ENCODE assay signal across 25 cellular contexts in the genomic region with DNA sequence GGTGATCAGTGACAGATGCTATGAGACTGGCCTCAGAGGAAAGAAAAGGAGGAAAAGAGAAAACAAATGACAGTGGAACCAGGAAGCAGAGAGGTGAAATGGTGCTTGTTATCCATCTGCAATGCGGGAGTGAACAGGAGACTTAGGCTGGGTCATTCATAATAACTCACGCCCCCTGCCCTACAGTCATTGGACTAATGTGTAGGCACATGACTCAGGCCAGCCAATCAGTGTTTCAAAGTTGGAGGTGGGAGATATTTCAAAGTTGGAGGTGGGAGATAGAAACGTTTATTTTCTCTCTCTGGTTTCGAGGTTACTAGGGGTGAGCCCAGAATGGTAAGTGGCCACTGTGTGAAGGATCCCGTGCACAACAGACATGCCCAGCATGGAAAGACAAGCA. TPM values are rescaled to one million over a fixed set of nuclear protein-coding genes. Genes with fewer than 3 reads are reported as not detected.
"Had no signal": no experiment of that assay in that cellular context is flagged by ENCODE, and none has a peak within 500 bp of the region (broad histone marks: within the 10 kb centered on the region; RNA-seq: fewer than 3 reads in every experiment).

No MANE protein-coding gene starts in this region.

- H3K4me2 ChIP-seq: hepatocyte had no signal

- H3K36me3 ChIP-seq: cardiac muscle cell, tibial nerve had no signal

- H3K4me3 ChIP-seq: body of pancreas, cardiac muscle cell, hepatocyte, tibial nerve had no signal

- H3K4me1 ChIP-seq: body of pancreas, foreskin keratinocyte had no signal

- FAIRE-seq: urothelium cell line had no signal

- H3K27me3 ChIP-seq: body of pancreas, cardiac muscle cell, foreskin keratinocyte, hepatocyte, tibial nerve had no signal

- H3K9me3 ChIP-seq: body of pancreas, tibial nerve had no signal

- H2AFZ ChIP-seq: hepatocyte, parathyroid adenoma had no signal

- DNase-seq: activated CD4-positive, alpha-beta T cell treated with anti-CD3 and anti-CD28 coated beads for 4 hours; activated CD4-positive, alpha-beta T cell treated with anti-CD3 and anti-CD28 coated beads, Interleukin-2, amount 50 U/mL, for 48 hours; activated CD4-positive, CD25-positive, alpha-beta regulatory T cell; activated effector memory CD4-positive, alpha-beta T cell treated with Interleukin-2 at 50 U/mL for 16 hours; activated naive CD4-positive, alpha-beta T cell treated with anti-CD3 and anti-CD28 coated beads for 36 hours; activated T-cell treated with anti-CD3 and anti-CD28 coated beads, Interleukin-2, amount 50 U/mL, for 72 hours; anterior cingulate cortex; body of pancreas; effector CD8-positive, alpha-beta T cell; foreskin keratinocyte; left ventricle myocardium superior; mammary epithelial cell; right cardiac atrium; stimulated activated CD4-positive, alpha-beta T cell treated with anti-CD3 and anti-CD28 coated beads, Interleukin-12 subunit alpha, Interleukin-12 subunit beta, amount 100 ng/mL, for 4 hours; stimulated activated CD4-positive, alpha-beta T cell treated with anti-CD3 and anti-CD28 coated beads, Interleukin-4, amount 100 ng/mL, for 4 hours; T-helper 17 cell had no signal

- ATAC-seq: activated T-cell treated with anti-CD3 and anti-CD28 coated beads, Interleukin-2, amount 50 U/mL, for 72 hours; body of pancreas; foreskin keratinocyte; left ventricle myocardium superior; natural killer cell treated with Interleukin-12 subunit alpha and Interleukin-12 subunit beta and Interleukin-15 and Interleukin-18, amount 100 ng/mL, for 72 hours; right cardiac atrium; T-helper 17 cell had no signal

- H3K9ac ChIP-seq: parathyroid adenoma had no signal

- H3K27ac ChIP-seq: body of pancreas, cardiac muscle cell, foreskin keratinocyte, hepatocyte, parathyroid adenoma, tibial nerve had no signal

- H3K79me2 ChIP-seq: hepatocyte, parathyroid adenoma had no signal

RNA-seq across cellular contexts. Expression of a gene that starts 30.3 kb away (rescaled TPM):
- total RNA-seq: activated CD8-positive, alpha-beta memory T cell treated with anti-CD3 and anti-CD28 coated beads for 36 hours; activated naive CD4-positive, alpha-beta T cell treated with anti-CD3 and anti-CD28 coated beads for 36 hours; activated T-cell treated with anti-CD3 and anti-CD28 coated beads, Interleukin-2, amount 50 U/mL, for 72 hours; body of pancreas; cardiac muscle cell; foreskin keratinocyte; hepatocyte; left ventricle myocardium superior; mammary epithelial cell; natural killer cell treated with Interleukin-12 subunit alpha and Interleukin-12 subunit beta and Interleukin-15 and Interleukin-18, amount 100 ng/mL, for 72 hours; pulmonary artery endothelial cell; right cardiac atrium; T-helper 17 cell; tibial nerve had no signal
- polyA plus RNA-seq: cardiac muscle cell, esophagus, foreskin keratinocyte, hepatocyte, mammary epithelial cell, right cardiac atrium had no signal

RNA-seq across cellular contexts. Expression of a gene that starts 33.3 kb away (rescaled TPM):
- total RNA-seq: activated CD8-positive, alpha-beta memory T cell treated with anti-CD3 and anti-CD28 coated beads for 36 hours; activated naive CD4-positive, alpha-beta T cell treated with anti-CD3 and anti-CD28 coated beads for 36 hours; activated T-cell treated with anti-CD3 and anti-CD28 coated beads, Interleukin-2, amount 50 U/mL, for 72 hours; body of pancreas; foreskin keratinocyte; hepatocyte; mammary epithelial cell; natural killer cell treated with Interleukin-12 subunit alpha and Interleukin-12 subunit beta and Interleukin-15 and Interleukin-18, amount 100 ng/mL, for 72 hours; pulmonary artery endothelial cell; T-helper 17 cell; tibial nerve had no signal
- polyA plus RNA-seq: foreskin keratinocyte, hepatocyte, mammary epithelial cell had no signal
